9 cellular contexts compared by ENCODE assay signal in genomic region chr12:75489187-75489586, GRCh38. TPM values are rescaled to one million over a fixed set of nuclear protein-coding genes. Genes with fewer than 3 reads are reported as not detected.
A peak's percentile ranks its signal among the peaks of the same experiment; 100 is the strongest.
DNase-seq lines count a peak whose midpoint lies in the region; ATAC-seq and TF ChIP-seq lines count a peak whose summit lies in the region.
"Had no signal": no experiment of that assay in that cellular context is flagged by ENCODE, and none has a peak within 500 bp of the region (broad histone marks: within the 10 kb centered on the region; RNA-seq: fewer than 3 reads in every experiment).

No MANE protein-coding gene starts in this region.

- RAD21 ChIA-PET in HCT116 (lab: Charles Lee; ENCODE audit: low non-redundant PET in 1 of 2, low total read pairs in 2 of 2, uncharacterized antibody in 2 of 2, unreplicated experiment in 2 of 2), result no interaction called here

- H3K36me3 Mint-ChIP-seq in CD8-positive, alpha-beta memory T cell, result peaks cover 0 to 79% (median 27%) of the 10 kb centered on the region in 3 donors
- no peaks in the 10 kb centered on the region for H3K36me3 Mint-ChIP-seq in activated naive CD4-positive, alpha-beta T cell treated with anti-CD3 and anti-CD28 coated beads, Interleukin-2, amount 50 U/mL, for 72 hours
- peaks cover 0 to 17% (median 5%) of the 10 kb centered on the region in 5 donors for H3K36me3 Mint-ChIP-seq in naive thymus-derived CD4-positive, alpha-beta T cell

- intact Hi-C loops in HCT116 (cut with micrococcal nuclease), result loop anchor here (5.0 kb wide), 2 partner anchors 157 to 1098 kb away; partner anchors contain the start of genes CAPS2 and GLIPR1L1
- intact Hi-C loops in naive thymus-derived CD4-positive, alpha-beta T cell (cut with micrococcal nuclease), result loop anchor here (10.0 kb wide), 2 partner anchors 1066 to 1276 kb away; partner anchors contain the start of genes ZDHHC17 (in 2 of the 2) and OSBPL8 (in 1 of the 2)

- no peaks in the 10 kb centered on the region for H3K9me3 Mint-ChIP-seq in CD8-positive, alpha-beta memory T cell
- H3K9me3 Mint-ChIP-seq in activated naive CD4-positive, alpha-beta T cell treated with anti-CD3 and anti-CD28 coated beads, Interleukin-2, amount 50 U/mL, for 72 hours, result no peaks in the 10 kb centered on the region
- no peaks in the 10 kb centered on the region for H3K9me3 Mint-ChIP-seq in naive thymus-derived CD4-positive, alpha-beta T cell

- TF ChIP-seq CTCF in HCT116 (IDR thresholded peaks at IDR 0.05 in 2 of 3, conservative IDR thresholded peaks at IDR 0.05 in 1 of 3; ENCODE audit: borderline replicate concordance in 1 of 3, insufficient read depth in 1 of 3, low read depth in 2 of 3, low read length in 2 of 3), result no peak

- no peak overlapping the region for H3K4me3 ChIP-seq in CD8-positive, alpha-beta memory T cell (ENCODE audit: low read length)
- H3K4me3 ChIP-seq in HCT116 (replicated peaks in 1 of 2; ENCODE audit: low read depth in 1 of 2, low read length in 2 of 2), result peak overlapping the region in 1 of 2 experiments; percentile 9; a peak in 1 of 4 replicates
- no peak overlapping the region for H3K4me3 ChIP-seq in naive thymus-derived CD4-positive, alpha-beta T cell (ENCODE audit: low read length)

- CTCF ChIA-PET in CD8-positive, alpha-beta memory T cell (lab: Charles Lee), result interaction anchor here (2.1 kb wide), 1 partner anchor 52 kb away, joined by 8 read pairs; no protein-coding TSS in a partner anchor
- CTCF ChIA-PET in HCT116 (lab: Charles Lee), result interaction anchor here (0.7 to 1.0 kb wide), 3 partner anchors 9 to 1097 kb away, joined by 3 to 4 read pairs (median 3); no protein-coding TSS in a partner anchor
- CTCF ChIA-PET in naive thymus-derived CD4-positive, alpha-beta T cell (lab: Charles Lee), result interaction anchor here (0.6 to 1.6 kb wide), 3 partner anchors 8 to 51 kb away, joined by 4 to 8 read pairs (median 4); no protein-coding TSS in a partner anchor

- no TSS peak for BruUV-seq in HCT116 (replicated peaks; lab: Mats Ljungman, UMichigan)

- peak overlapping the region; percentile 62 for H3K4me2 ChIP-seq in HCT116 (ENCODE audit: low read length)

- no peaks in the 10 kb centered on the region for H3K9me3 ChIP-seq in CD8-positive, alpha-beta memory T cell (ENCODE audit: low read length)
- H3K9me3 ChIP-seq in HCT116 (ENCODE audit: control insufficient read depth in 1 of 2, insufficient read depth in 1 of 2, low read depth in 1 of 2, low read length in 2 of 2), result no peaks in the 10 kb centered on the region
- no peaks in the 10 kb centered on the region for H3K9me3 ChIP-seq in naive thymus-derived CD4-positive, alpha-beta T cell (ENCODE audit: control insufficient read depth in 2 of 3, low read length in 3 of 3)

- peaks cover 64 to 91% (median 85%) of the 10 kb centered on the region in 3 donors for H3K4me1 Mint-ChIP-seq in CD8-positive, alpha-beta memory T cell
- peaks cover 24 to 47% (median 35%) of the 10 kb centered on the region in 7 donors for H3K4me1 Mint-ChIP-seq in naive thymus-derived CD4-positive, alpha-beta T cell

- H3K79me2 ChIP-seq in HCT116 (ENCODE audit: insufficient read depth, low read length), result 0 out of 2 replicates have a peak, but pooled peaks cover 2% of the 10 kb centered on the region

- H3K27ac ChIP-seq in CD8-positive, alpha-beta memory T cell (ENCODE audit: low read depth, low read length), result no peak overlapping the region
- peak overlapping the region; percentile 82 for H3K27ac ChIP-seq in HCT116 (ENCODE audit: low read depth, low read length)
- peak overlapping the region; percentile 15 for H3K27ac ChIP-seq in naive thymus-derived CD4-positive, alpha-beta T cell (ENCODE audit: low read depth, low read length)

- no peaks in the 10 kb centered on the region; the same call in 1 of the 2 replicates for H4K20me1 ChIP-seq in HCT116 (ENCODE audit: insufficient read depth)

- no peaks in the 10 kb centered on the region for H3K27me3 ChIP-seq in CD8-positive, alpha-beta memory T cell (ENCODE audit: insufficient read depth, low read length, poor library complexity, severe bottlenecking)
- H3K27me3 ChIP-seq in HCT116 (ENCODE audit: insufficient read depth, low read length), result no peaks in the 10 kb centered on the region
- H3K27me3 ChIP-seq in naive thymus-derived CD4-positive, alpha-beta T cell (ENCODE audit: control insufficient read depth in 2 of 2, insufficient read depth in 2 of 2, low read length in 2 of 2), result no peaks in the 10 kb centered on the region

- peak overlapping the region; percentile 14 to 94 (median 62) for H3K27ac Mint-ChIP-seq in CD8-positive, alpha-beta memory T cell
- peak overlapping the region; percentile 13 to 84 for H3K27ac Mint-ChIP-seq in activated naive CD4-positive, alpha-beta T cell treated with anti-CD3 and anti-CD28 coated beads, Interleukin-2, amount 50 U/mL, for 72 hours
- peak overlapping the region; percentile 5 to 86 (median 69) for H3K27ac Mint-ChIP-seq in naive thymus-derived CD4-positive, alpha-beta T cell

- H3K36me3 ChIP-seq in CD8-positive, alpha-beta memory T cell (ENCODE audit: insufficient read depth, low read length), result peaks cover 4% of the 10 kb centered on the region
- H3K36me3 ChIP-seq in HCT116 (ENCODE audit: control insufficient read depth in 1 of 2, insufficient read depth in 2 of 2, low read length in 2 of 2), result no peaks in the 10 kb centered on the region; a peak in 1 of 4 replicates
- peaks cover 0 to 12% (median 10%) of the 10 kb centered on the region in 3 experiments for H3K36me3 ChIP-seq in naive thymus-derived CD4-positive, alpha-beta T cell (ENCODE audit: control insufficient read depth in 2 of 3, insufficient read depth in 3 of 3, low read length in 3 of 3)

- peak overlapping the region in 5 of 7 donors; percentile 3 to 24 (median 9) for H3K4me3 Mint-ChIP-seq in CD8-positive, alpha-beta memory T cell
- H3K4me3 Mint-ChIP-seq in naive thymus-derived CD4-positive, alpha-beta T cell, result peak overlapping the region in 2 of 10 donors; percentile 4 to 7

- TF ChIP-seq RAD21 in HCT116 (IDR thresholded peaks at IDR 0.05; ENCODE audit: low read depth), result no peak

- peak overlapping the region; percentile 19 for H3K9ac ChIP-seq in HCT116 (ENCODE audit: low read length)

- ATAC-seq in HCT116 (peak; percentile 26), GM18505 (IDR thresholded peaks at IDR 0.05; ENCODE audit: unreplicated experiment) (no peak), left lobe of liver (no peak)
- peak; percentile 3 to 4 for ATAC-seq in activated naive CD4-positive, alpha-beta T cell treated with anti-CD3 and anti-CD28 coated beads, Interleukin-2, amount 50 U/mL, for 72 hours
- no peak for ATAC-seq in naive thymus-derived CD4-positive, alpha-beta T cell

- no peaks in the 10 kb centered on the region for H3K27me3 Mint-ChIP-seq in CD8-positive, alpha-beta memory T cell
- no peaks in the 10 kb centered on the region for H3K27me3 Mint-ChIP-seq in naive thymus-derived CD4-positive, alpha-beta T cell

- no peak overlapping the region for H2AFZ ChIP-seq in HCT116 (ENCODE audit: low read depth, low read length, poor library complexity, severe bottlenecking)

- TF ChIP-seq POLR2A in HCT116 (IDR thresholded peaks at IDR 0.05; ENCODE audit: borderline replicate concordance, extremely low read depth, insufficient read depth, insufficient read length), result no peak
- no peak for TF ChIP-seq POLR2A in GM18505 (IDR thresholded peaks at IDR 0.05; ENCODE audit: borderline replicate concordance, extremely low read depth, insufficient read depth, insufficient read length)

- POLR2A ChIA-PET in CD8-positive, alpha-beta memory T cell (lab: Charles Lee), result no interaction called here
- POLR2A ChIA-PET in HCT116 (lab: Charles Lee), result no interaction called here
- POLR2A ChIA-PET in naive thymus-derived CD4-positive, alpha-beta T cell (lab: Charles Lee), result interaction anchor here (0.7 to 1.3 kb wide), 2 partner anchors 22 to 157 kb away, joined by 3 read pairs; partner anchors contain the start of gene KRR1

- H3K9me2 ChIP-seq in HCT116 (ENCODE audit: insufficient read depth), result no peaks in the 10 kb centered on the region

- DNase-seq in CD8-positive, alpha-beta memory T cell, result no peak
- DNase-seq in HCT116 (ENCODE audit: low read depth, low spot score), result no peak
- DNase-seq in activated naive CD4-positive, alpha-beta T cell treated with anti-CD3 and anti-CD28 coated beads, Interleukin-2, amount 50 U/mL, for 72 hours (ENCODE audit: low spot score in 2 of 2), result no peak
- no peak for DNase-seq in naive thymus-derived CD4-positive, alpha-beta T cell
- no peak for DNase-seq in left lobe of liver (ENCODE audit: low spot score)
- no peak for DNase-seq in NCI-H2029 treated with DMSO at 0.1 percent for 48 hours (lab: John Stamatoyannopoulos, UW)
- DNase-seq in GM03348 (ENCODE audit: low spot score), result no peak
- DNase-seq: stimulated activated naive CD4-positive, alpha-beta T cell had no signal

- H3K4me1 ChIP-seq in CD8-positive, alpha-beta memory T cell (ENCODE audit: insufficient read depth, low read length), result peaks cover 21% of the 10 kb centered on the region
- H3K4me1 ChIP-seq in HCT116 (ENCODE audit: control insufficient read depth in 1 of 2, insufficient read depth in 2 of 2, low read length in 2 of 2), result peaks cover 27 to 50% of the 10 kb centered on the region in 2 experiments
- peaks cover 0 to 22% of the 10 kb centered on the region in 2 donors for H3K4me1 ChIP-seq in naive thymus-derived CD4-positive, alpha-beta T cell (ENCODE audit: control insufficient read depth in 2 of 2, insufficient read depth in 2 of 2, low read length in 2 of 2)

TF ChIP-seq in HCT116, 20 proteins besides CTCF, POLR2A, EP300 and RAD21 (continues in another document):
- TF ChIP-seq CEBPB (IDR thresholded peaks at IDR 0.05; ENCODE audit: low read depth), result no peak
- no peak for TF ChIP-seq POLR2AphosphoS5 (IDR thresholded peaks at IDR 0.05; ENCODE audit: low read depth, low read length)
- TF ChIP-seq EZH2phosphoT487 (IDR thresholded peaks at IDR 0.05; ENCODE audit: borderline replicate concordance), result no peak
- no peak for TF ChIP-seq CBX3 (IDR thresholded peaks at IDR 0.05; ENCODE audit: low read depth)

RNA-seq across cellular contexts. Expression of gene GLIPR1, which starts 8.6 kb away (rescaled TPM):
- 10 to 100 TPM; 22.2 to 22.8 TPM for total RNA-seq in CD8-positive, alpha-beta memory T cell
- polyA plus RNA-seq in CD8-positive, alpha-beta memory T cell, result 202 TPM
- total RNA-seq in HCT116 (2021; ENCODE audit: unreplicated experiment), result 0.39 TPM
- 0.88 and 0.92 TPM in 2 replicates for polyA plus RNA-seq in HCT116 (2012)
- 10 to 100 TPM in 1 of 2 donors, 1 to 10 TPM in 1; 3.5 to 10.3 TPM for total RNA-seq in activated naive CD4-positive, alpha-beta T cell treated with anti-CD3 and anti-CD28 coated beads, Interleukin-2, amount 50 U/mL, for 72 hours
- 100 to 1,000 TPM in 1 of 5 experiments, 10 to 100 TPM in 4; 28.2 to 132 (median 48.7) TPM for total RNA-seq in naive thymus-derived CD4-positive, alpha-beta T cell
- polyA plus RNA-seq in naive thymus-derived CD4-positive, alpha-beta T cell, result 10 to 100 TPM; 49.1 to 56.0 TPM
- 3.1 TPM for total RNA-seq in left lobe of liver

RNA-seq across cellular contexts. Expression of gene KRR1, which starts 22.2 kb away (rescaled TPM):
- total RNA-seq in CD8-positive, alpha-beta memory T cell, result 100 to 1,000 TPM; 143 to 151 TPM
- 76.8 TPM for polyA plus RNA-seq in CD8-positive, alpha-beta memory T cell
- total RNA-seq in HCT116 (2021; ENCODE audit: unreplicated experiment) (192 TPM), left lobe of liver (18.7 TPM)
- 64.7 and 79.9 TPM in 2 replicates for polyA plus RNA-seq in HCT116 (2012)
- total RNA-seq in activated naive CD4-positive, alpha-beta T cell treated with anti-CD3 and anti-CD28 coated beads, Interleukin-2, amount 50 U/mL, for 72 hours, result 100 to 1,000 TPM; 100 to 149 TPM
- total RNA-seq in naive thymus-derived CD4-positive, alpha-beta T cell, result 100 to 1,000 TPM in 1 of 5 experiments, 10 to 100 TPM in 4; 69.3 to 120 (median 74.3) TPM
- polyA plus RNA-seq in naive thymus-derived CD4-positive, alpha-beta T cell, result 10 to 100 TPM; 64.0 to 67.2 TPM

Comparison
In these comparisons a context has a peak if more than half of its experiments do, and no peak if none do; other contexts are left out.
1. ATAC-seq: peak in HCT116 (single experiment) and activated naive CD4-positive, alpha-beta T cell treated with anti-CD3 and anti-CD28 coated beads, Interleukin-2, amount 50 U/mL, for 72 hours (2 of 2); none in naive thymus-derived CD4-positive, alpha-beta T cell (single experiment), GM18505 (single experiment) and left lobe of liver (single experiment).
2. Peak in every context shown above with its lines, with median percentiles within 50 percentile points of each other: H3K27ac Mint-ChIP-seq.